Comparison of ENCODE assay signal across 1 cellular context in genomic region chr20:54172856-54173652, GRCh38.
TF ChIP-seq lines count a peak whose summit lies in the region.

No MANE protein-coding gene starts in this region.

TF ChIP-seq in WTC11, 78 proteins besides CTCF, POLR2A, EP300 and RAD21 (continued from another document):
- TF ChIP-seq ZNF512 (CRISPR knock-in tag; IDR thresholded peaks at IDR 0.05; ENCODE audit: borderline replicate concordance) (no peak), ERG (CRISPR knock-in tag; IDR thresholded peaks at IDR 0.05) (no peak), PRRX2 (CRISPR knock-in tag; IDR thresholded peaks at IDR 0.05) (no peak), HMGA2 (CRISPR knock-in tag; IDR thresholded peaks at IDR 0.05) (no peak), SMAD3 (CRISPR knock-in tag; IDR thresholded peaks at IDR 0.05; ENCODE audit: borderline replicate concordance) (0 out of 2 replicates have a peak, but pooled peaks have one; percentile 40), RELA (CRISPR knock-in tag; IDR thresholded peaks at IDR 0.05; ENCODE audit: borderline replicate concordance) (no peak), ZNF263 (CRISPR knock-in tag; IDR thresholded peaks at IDR 0.05; ENCODE audit: low read depth) (no peak; the same call in 1 of the 2 replicates), FOXP4 (CRISPR knock-in tag; IDR thresholded peaks at IDR 0.05) (peak; percentile 56; the same call in 1 of the 2 replicates), ATF1 (CRISPR knock-in tag; IDR thresholded peaks at IDR 0.05) (no peak), PRDM15 (CRISPR knock-in tag; IDR thresholded peaks at IDR 0.05) (peak; percentile 57; the same call in 1 of the 2 replicates), IRF2 (CRISPR knock-in tag; IDR thresholded peaks at IDR 0.05; ENCODE audit: borderline replicate concordance, low read depth) (no peak), SP1 (CRISPR knock-in tag; conservative IDR thresholded peaks at IDR 0.05) (no peak), SMAD4 (CRISPR knock-in tag; IDR thresholded peaks at IDR 0.05) (no peak), ZMAT4 (CRISPR knock-in tag; IDR thresholded peaks at IDR 0.05) (no peak), ZNF423 (CRISPR knock-in tag; IDR thresholded peaks at IDR 0.05) (no peak), ZSCAN18 (CRISPR knock-in tag; IDR thresholded peaks at IDR 0.05) (no peak), ARID4B (CRISPR knock-in tag; IDR thresholded peaks at IDR 0.05; ENCODE audit: borderline replicate concordance) (no peak; the same call in 1 of the 2 replicates), E2F1 (CRISPR knock-in tag; IDR thresholded peaks at IDR 0.05) (peak; percentile 44; the same call in 1 of the 2 replicates), IRF1 (CRISPR knock-in tag; IDR thresholded peaks at IDR 0.05) (peak; percentile 31; the same call in 1 of the 2 replicates), ZNF219 (CRISPR knock-in tag; IDR thresholded peaks at IDR 0.05; ENCODE audit: borderline replicate concordance) (no peak), TEAD1 (CRISPR knock-in tag; IDR thresholded peaks at IDR 0.05) (peak; percentile 76), ZNF425 (CRISPR knock-in tag; conservative IDR thresholded peaks at IDR 0.05) (no peak), FOXK1 (CRISPR knock-in tag; IDR thresholded peaks at IDR 0.05) (0 out of 2 replicates have a peak, but pooled peaks have one; percentile 40), NFE2L1 (CRISPR knock-in tag; IDR thresholded peaks at IDR 0.05) (no peak; the same call in 1 of the 2 replicates), ZNF121 (CRISPR knock-in tag; IDR thresholded peaks at IDR 0.05) (no peak), TEAD4 (CRISPR knock-in tag; IDR thresholded peaks at IDR 0.05) (no peak), CBFB (CRISPR knock-in tag; IDR thresholded peaks at IDR 0.05; ENCODE audit: low read depth) (no peak), MXD4 (CRISPR knock-in tag; IDR thresholded peaks at IDR 0.05; ENCODE audit: borderline replicate concordance) (no peak), USF2 (CRISPR knock-in tag; IDR thresholded peaks at IDR 0.05) (no peak; the same call in 1 of the 2 replicates), KAT7 (CRISPR knock-in tag; IDR thresholded peaks at IDR 0.05; ENCODE audit: borderline replicate concordance) (no peak), ZBTB43 (CRISPR knock-in tag; IDR thresholded peaks at IDR 0.05) (no peak)
TF ChIP-seq in WTC11: peak in this region for 19.
